Comparison of ENCODE assay signal across 12 cellular contexts in the genomic region with DNA sequence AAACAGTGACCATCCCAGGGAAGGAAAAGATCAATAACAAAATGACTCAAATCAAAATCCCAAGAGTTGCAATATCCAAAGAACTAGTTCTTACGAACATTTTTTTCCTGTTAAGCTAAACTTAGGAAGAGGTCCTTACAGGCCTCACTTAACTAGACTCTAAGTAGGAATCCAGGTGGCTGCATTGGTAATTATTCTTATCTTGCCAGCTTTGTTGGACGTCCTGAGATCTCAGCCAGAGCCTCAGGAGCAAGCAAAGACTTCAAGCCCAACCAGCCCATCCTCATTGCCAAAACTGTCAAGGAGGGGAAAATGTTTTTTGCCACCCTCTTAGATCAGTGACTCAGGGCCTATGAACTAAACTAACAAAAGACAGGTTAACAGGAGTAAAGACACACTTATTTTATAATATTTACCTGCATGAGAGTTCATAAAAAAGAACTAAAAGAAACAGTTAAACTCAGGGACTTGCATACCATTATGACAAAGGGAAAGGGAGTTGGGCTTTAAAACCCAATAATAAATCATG. TPM values are rescaled to one million over a fixed set of nuclear protein-coding genes. Genes with fewer than 3 reads are reported as not detected.
DNase-seq lines count a peak whose midpoint lies in the region; ATAC-seq and TF ChIP-seq lines count a peak whose summit lies in the region.
"Had no signal": no experiment of that assay in that cellular context is flagged by ENCODE, and none has a peak within 500 bp of the region (broad histone marks: within the 10 kb centered on the region; RNA-seq: fewer than 3 reads in every experiment).

No MANE protein-coding gene starts in this region.

- H3K4me1 ChIP-seq in HCT116 (ENCODE audit: control insufficient read depth in 1 of 2, insufficient read depth in 2 of 2, low read length in 2 of 2), result peaks cover 0 to 8% of the 10 kb centered on the region in 2 experiments; a peak in 3 of 4 replicates
- no peaks in the 10 kb centered on the region for H3K4me1 ChIP-seq in PC-3 (ENCODE audit: insufficient read depth, low read length)
- peaks cover 11% of the 10 kb centered on the region for H3K4me1 ChIP-seq in parathyroid adenoma
- H3K4me1 ChIP-seq: BLaER1 treated with 17β-estradiol and CSF1 and Interleukin-3, amounts not matched to agents 10 nM and 100 nM had no signal

- intact Hi-C loops in HCT116 (cut with micrococcal nuclease) (no loop called here), PC-3 (cut with micrococcal nuclease) (no loop called here)
- intact Hi-C loops in activated CD4-positive, alpha-beta memory T cell treated with anti-CD3 and anti-CD28 coated beads for 36 hours (cut with micrococcal nuclease), result no loop called here

- DNase-seq in HCT116 (ENCODE audit: low read depth, low spot score) (no peak), PC-3 (no peak), mesothelial cell of epicardium (ENCODE audit: low spot score in 2 of 2, unreplicated experiment in 2 of 2) (no peak), inferior parietal cortex (ENCODE audit: extremely low spot score) (no peak), cortex of kidney (lab: John Stamatoyannopoulos, UW) (no peak), NCI-H2227 (lab: John Stamatoyannopoulos, UW; ENCODE audit: unreplicated experiment) (no peak)
- DNase-seq in activated CD4-positive, alpha-beta memory T cell treated with anti-CD3 and anti-CD28 coated beads for 36 hours, result no peak
- DNase-seq: CD4-positive, CD25-positive, alpha-beta regulatory T cell; EL; GM23248 had no signal

- H3K27ac ChIP-seq in HCT116 (ENCODE audit: low read depth, low read length), result no peak overlapping the region
- H3K27ac ChIP-seq in PC-3 (ENCODE audit: low read length), result no peak overlapping the region
- peak overlapping the region; percentile 26 for H3K27ac ChIP-seq in parathyroid adenoma
- H3K27ac ChIP-seq: BLaER1 treated with 17β-estradiol and CSF1 and Interleukin-3, amounts not matched to agents 10 nM and 100 nM; GM23248 had no signal

- TF ChIP-seq RAD21 in HCT116 (IDR thresholded peaks at IDR 0.05; ENCODE audit: low read depth), result no peak

- ATAC-seq in HCT116 (no peak), PC-3 (peak; percentile 22; the same call in 1 of the 2 replicates)

- H3K27ac Mint-ChIP-seq in mesothelial cell of epicardium, result peak overlapping the region; percentile 56
- no peak overlapping the region for H3K27ac Mint-ChIP-seq in activated CD4-positive, alpha-beta memory T cell treated with anti-CD3 and anti-CD28 coated beads for 36 hours
- H3K27ac Mint-ChIP-seq: CD4-positive, CD25-positive, alpha-beta regulatory T cell had no signal

- H3K9ac ChIP-seq in HCT116 (ENCODE audit: low read length), result no peak overlapping the region
- H3K9ac ChIP-seq in PC-3 (ENCODE audit: low read length), result no peak overlapping the region
- H3K9ac ChIP-seq in parathyroid adenoma, result no peak overlapping the region
- H3K9ac ChIP-seq: BLaER1 treated with 17β-estradiol and CSF1 and Interleukin-3, amounts not matched to agents 10 nM and 100 nM; GM23248 had no signal

- H3K36me3 Mint-ChIP-seq in mesothelial cell of epicardium, result no peaks in the 10 kb centered on the region
- no peaks in the 10 kb centered on the region for H3K36me3 Mint-ChIP-seq in activated CD4-positive, alpha-beta memory T cell treated with anti-CD3 and anti-CD28 coated beads for 36 hours
- H3K36me3 Mint-ChIP-seq: CD4-positive, CD25-positive, alpha-beta regulatory T cell had no signal

- H3K9me2 ChIP-seq in HCT116 (ENCODE audit: insufficient read depth) (no peaks in the 10 kb centered on the region), PC-3 (replicated peaks; ENCODE audit: low read length) (no peaks in the 10 kb centered on the region)

- peaks cover 16% of the 10 kb centered on the region for H3K4me1 Mint-ChIP-seq in mesothelial cell of epicardium
- no peaks in the 10 kb centered on the region for H3K4me1 Mint-ChIP-seq in activated CD4-positive, alpha-beta memory T cell treated with anti-CD3 and anti-CD28 coated beads for 36 hours (ENCODE audit: low read depth)
- H3K4me1 Mint-ChIP-seq: CD4-positive, CD25-positive, alpha-beta regulatory T cell had no signal

- H3F3A ChIP-seq in PC-3 (ENCODE audit: low read length, unreplicated experiment), result no peaks in the 10 kb centered on the region

- H3K4me3 ChIP-seq in HCT116 (replicated peaks in 1 of 2; ENCODE audit: low read depth in 1 of 2, low read length in 2 of 2), result no peak overlapping the region
- no peak overlapping the region for H3K4me3 ChIP-seq in PC-3 (ENCODE audit: low read length)
- H3K4me3 ChIP-seq in parathyroid adenoma (ENCODE audit: low read depth, low read length), result no peak overlapping the region
- H3K4me3 ChIP-seq: BLaER1 treated with 17β-estradiol and CSF1 and Interleukin-3, amounts not matched to agents 10 nM and 100 nM; GM23248 had no signal

- H4K20me1 ChIP-seq in HCT116 (ENCODE audit: insufficient read depth), result no peaks in the 10 kb centered on the region
- H4K20me1 ChIP-seq in PC-3 (ENCODE audit: low read length), result no peaks in the 10 kb centered on the region
- H4K20me1 ChIP-seq: BLaER1 treated with 17β-estradiol and CSF1 and Interleukin-3, amounts not matched to agents 10 nM and 100 nM had no signal

- no peak for TF ChIP-seq CTCF in HCT116 (IDR thresholded peaks at IDR 0.05 in 2 of 3, conservative IDR thresholded peaks at IDR 0.05 in 1 of 3; ENCODE audit: borderline replicate concordance in 1 of 3, insufficient read depth in 1 of 3, low read depth in 2 of 3, low read length in 2 of 3)
- TF ChIP-seq CTCF in PC-3 (conservative IDR thresholded peaks at IDR 0.05; ENCODE audit: low read depth, low read length), result no peak
- no peak for TF ChIP-seq CTCF in mesothelial cell of epicardium (IDR thresholded peaks at IDR 0.05; ENCODE audit: unreplicated experiment)
- no peak for TF ChIP-seq CTCF in parathyroid adenoma (IDR thresholded peaks at IDR 0.05)

- H3K27me3 ChIP-seq in HCT116 (ENCODE audit: insufficient read depth, low read length), result no peaks in the 10 kb centered on the region
- no peaks in the 10 kb centered on the region for H3K27me3 ChIP-seq in PC-3 (ENCODE audit: low read length)
- no peaks in the 10 kb centered on the region for H3K27me3 ChIP-seq in parathyroid adenoma (ENCODE audit: control insufficient read depth, insufficient read depth, low read length)
- H3K27me3 ChIP-seq: BLaER1 treated with 17β-estradiol and CSF1 and Interleukin-3, amounts not matched to agents 10 nM and 100 nM had no signal

- no peaks in the 10 kb centered on the region for H3K9me3 ChIP-seq in HCT116 (ENCODE audit: control insufficient read depth in 1 of 2, insufficient read depth in 1 of 2, low read depth in 1 of 2, low read length in 2 of 2)
- H3K9me3 ChIP-seq in PC-3 (ENCODE audit: low read length), result no peaks in the 10 kb centered on the region
- H3K9me3 ChIP-seq in parathyroid adenoma (ENCODE audit: control insufficient read depth, low read length), result no peaks in the 10 kb centered on the region
- H3K9me3 ChIP-seq: BLaER1 treated with 17β-estradiol and CSF1 and Interleukin-3, amounts not matched to agents 10 nM and 100 nM had no signal

- no peak overlapping the region for H3K4me3 Mint-ChIP-seq in mesothelial cell of epicardium
- H3K4me3 Mint-ChIP-seq in activated CD4-positive, alpha-beta memory T cell treated with anti-CD3 and anti-CD28 coated beads for 36 hours, result no peak overlapping the region
- H3K4me3 Mint-ChIP-seq: CD4-positive, CD25-positive, alpha-beta regulatory T cell had no signal

- peaks cover 5% of the 10 kb centered on the region for H3K9me3 Mint-ChIP-seq in mesothelial cell of epicardium
- H3K9me3 Mint-ChIP-seq in activated CD4-positive, alpha-beta memory T cell treated with anti-CD3 and anti-CD28 coated beads for 36 hours, result no peaks in the 10 kb centered on the region

- POLR2A ChIA-PET in HCT116 (lab: Charles Lee), result no interaction called here
- POLR2A ChIA-PET in PC-3 (lab: Charles Lee; ENCODE audit: unreplicated experiment), result no interaction called here
- POLR2A ChIA-PET in activated CD4-positive, alpha-beta memory T cell treated with anti-CD3 and anti-CD28 coated beads for 36 hours (lab: Charles Lee), result no interaction called here

- H3K27me3 Mint-ChIP-seq in mesothelial cell of epicardium (ENCODE audit: low read depth), result no peaks in the 10 kb centered on the region
- H3K27me3 Mint-ChIP-seq in activated CD4-positive, alpha-beta memory T cell treated with anti-CD3 and anti-CD28 coated beads for 36 hours, result no peaks in the 10 kb centered on the region

- H3K4me2 ChIP-seq in HCT116 (ENCODE audit: low read length) (no peak overlapping the region), PC-3 (ENCODE audit: low read length) (no peak overlapping the region), parathyroid adenoma (ENCODE audit: low read length) (peak overlapping the region; percentile 15)
- H3K4me2 ChIP-seq: BLaER1 treated with 17β-estradiol and CSF1 and Interleukin-3, amounts not matched to agents 10 nM and 100 nM had no signal

- H3K79me2 ChIP-seq in HCT116 (ENCODE audit: insufficient read depth, low read length) (no peaks in the 10 kb centered on the region), PC-3 (ENCODE audit: low read length) (no peaks in the 10 kb centered on the region), parathyroid adenoma (no peaks in the 10 kb centered on the region)

- CTCF ChIA-PET in HCT116 (lab: Charles Lee) (no interaction called here), PC-3 (lab: Charles Lee) (interaction anchor here (0.6 kb wide), 1 partner anchor 232 kb away, joined by 3 read pairs; no protein-coding TSS in a partner anchor)
- CTCF ChIA-PET in activated CD4-positive, alpha-beta memory T cell treated with anti-CD3 and anti-CD28 coated beads for 36 hours (lab: Charles Lee), result no interaction called here

- RAD21 ChIA-PET in HCT116 (lab: Charles Lee; ENCODE audit: low non-redundant PET in 1 of 2, low total read pairs in 2 of 2, uncharacterized antibody in 2 of 2, unreplicated experiment in 2 of 2), result interaction anchor here in 1 of 2 experiments (1.0 kb wide), 1 partner anchor 26 kb away, joined by 3 read pairs; no protein-coding TSS in a partner anchor

- no peak for TF ChIP-seq POLR2A in HCT116 (IDR thresholded peaks at IDR 0.05; ENCODE audit: borderline replicate concordance, extremely low read depth, insufficient read depth, insufficient read length)

- BruUV-seq in HCT116 (replicated peaks; lab: Mats Ljungman, UMichigan) (no TSS peak), PC-3 (replicated peaks; lab: Mats Ljungman, UMichigan) (no TSS peak)

- H3K36me3 ChIP-seq in HCT116 (ENCODE audit: control insufficient read depth in 1 of 2, insufficient read depth in 2 of 2, low read length in 2 of 2) (no peaks in the 10 kb centered on the region), PC-3 (ENCODE audit: low read depth, low read length) (no peaks in the 10 kb centered on the region), parathyroid adenoma (ENCODE audit: control insufficient read depth, insufficient read depth, low read length) (no peaks in the 10 kb centered on the region)
- H3K36me3 ChIP-seq: BLaER1 treated with 17β-estradiol and CSF1 and Interleukin-3, amounts not matched to agents 10 nM and 100 nM had no signal

- H2AFZ ChIP-seq in HCT116 (ENCODE audit: low read depth, low read length, poor library complexity, severe bottlenecking), result peak overlapping the region; percentile 34
- H2AFZ ChIP-seq in PC-3 (ENCODE audit: low read length), result no peak overlapping the region
- peak overlapping the region; percentile 61 for H2AFZ ChIP-seq in parathyroid adenoma
- H2AFZ ChIP-seq: GM23248 had no signal

RNA-seq across cellular contexts. Expression of gene PPP1R9A, which starts 18.3 kb away (rescaled TPM):
- 13.5 TPM for total RNA-seq in HCT116 (2021; ENCODE audit: unreplicated experiment)
- polyA plus RNA-seq in HCT116 (2012), result 2.8 and 3.2 TPM in 2 replicates
- total RNA-seq in PC-3 (2014; rRNA removed), result 5.9 and 9.5 TPM in 2 replicates
- total RNA-seq in mesothelial cell of epicardium, result 37.6 to 39.3 TPM (median 38.8 TPM) in 3 replicates
- not detected for total RNA-seq in activated CD4-positive, alpha-beta memory T cell treated with anti-CD3 and anti-CD28 coated beads for 36 hours
- total RNA-seq: CD4-positive, CD25-positive, alpha-beta regulatory T cell; GM23248 had no signal
- polyA plus RNA-seq: CD4-positive, CD25-positive, alpha-beta regulatory T cell had no signal
